ENCODE assay signal across 8 cellular contexts in genomic region chr4:37827030-37827705, GRCh38. TPM values are rescaled to one million over a fixed set of nuclear protein-coding genes. Genes with fewer than 3 reads are reported as not detected.
DNase-seq lines count a peak whose midpoint lies in the region; ATAC-seq, FAIRE-seq and TF ChIP-seq lines count a peak whose summit lies in the region.

No MANE protein-coding gene starts in this region.

- H3K4me3 ChIP-seq in coronary artery = peak overlapping the region; percentile 81
- H3K4me3 ChIP-seq in upper lobe of right lung = peak overlapping the region; percentile 91

- peak overlapping the region; percentile 94 for H3K27ac Mint-ChIP-seq in memory B cell

- H3K27ac ChIP-seq in coronary artery = peak overlapping the region; percentile 82 to 86
- peak overlapping the region; percentile 83 for H3K27ac ChIP-seq in upper lobe of right lung

- intact Hi-C loops in upper lobe of right lung (cut with DNase I) = no loop called here

- no peaks in the 10 kb centered on the region for H3K9me3 ChIP-seq in upper lobe of right lung

- peaks cover 27% of the 10 kb centered on the region for H3K4me1 Mint-ChIP-seq in memory B cell

- in situ Hi-C loops in ACHN (cut with HindIII; ENCODE audit: low pct_ligation_motif_present, low pct_unique_long_range_greater_than_20kb, low sequenced_read_pairs) = no loop called here

- H3K27me3 ChIP-seq in upper lobe of right lung = no peaks in the 10 kb centered on the region

- H3K36me3 ChIP-seq in upper lobe of right lung = peaks cover 23% of the 10 kb centered on the region

- DNase-seq in ACHN (peak; percentile 32), RCC 7860 (ENCODE audit: low spot score) (peak; percentile 44), coronary artery (ENCODE audit: low spot score) (no peak), memory B cell (ENCODE audit: low spot score in 2 of 2) (no peak), upper lobe of right lung (no peak), NCI-H2171 treated with DMSO at 0.1 percent for 48 hours (lab: John Stamatoyannopoulos, UW) (no peak)

- no peaks in the 10 kb centered on the region for H3K27me3 Mint-ChIP-seq in memory B cell

- no peak for TF ChIP-seq CTCF in coronary artery (IDR thresholded peaks at IDR 0.05)
- no peak for TF ChIP-seq CTCF in upper lobe of right lung (IDR thresholded peaks at IDR 0.05)

- no peak for FAIRE-seq in RCC 7860 (lab: Jason Lieb, UNC)

- H3K4me3 Mint-ChIP-seq in memory B cell = peak overlapping the region; percentile 90

- no peaks in the 10 kb centered on the region for H3K9me3 Mint-ChIP-seq in memory B cell

- peaks cover 15% of the 10 kb centered on the region for H3K36me3 Mint-ChIP-seq in memory B cell

- ATAC-seq in GM18508 (IDR thresholded peaks at IDR 0.05; ENCODE audit: insufficient read depth, unreplicated experiment) (peak; percentile 29), HG02885 (IDR thresholded peaks at IDR 0.05; ENCODE audit: poor library complexity, unreplicated experiment) (peak; percentile 38), memory B cell (ENCODE audit: low read depth) (peak; percentile 4), upper lobe of right lung (peak; percentile 23)

- peaks cover 8% of the 10 kb centered on the region for H3K4me1 ChIP-seq in upper lobe of right lung

RNA-seq across cellular contexts. Expression of gene PGM2, which starts 0.7 kb away (rescaled TPM):
- total RNA-seq in upper lobe of right lung = 25.0 TPM

Comparison
In these comparisons a context has a peak if more than half of its experiments do, and no peak if none do; other contexts are left out.
1. DNase-seq: peak in ACHN (single experiment) and RCC 7860 (single experiment); none in coronary artery (single experiment), memory B cell (0 of 2), upper lobe of right lung (single experiment) and NCI-H2171 treated with DMSO at 0.1 percent for 48 hours (single experiment).
2. Peak in every context shown above with its lines, with median percentiles within 50 percentile points of each other: ATAC-seq.